Comparison of ENCODE assay signal across 8 cellular contexts in the genomic region with DNA sequence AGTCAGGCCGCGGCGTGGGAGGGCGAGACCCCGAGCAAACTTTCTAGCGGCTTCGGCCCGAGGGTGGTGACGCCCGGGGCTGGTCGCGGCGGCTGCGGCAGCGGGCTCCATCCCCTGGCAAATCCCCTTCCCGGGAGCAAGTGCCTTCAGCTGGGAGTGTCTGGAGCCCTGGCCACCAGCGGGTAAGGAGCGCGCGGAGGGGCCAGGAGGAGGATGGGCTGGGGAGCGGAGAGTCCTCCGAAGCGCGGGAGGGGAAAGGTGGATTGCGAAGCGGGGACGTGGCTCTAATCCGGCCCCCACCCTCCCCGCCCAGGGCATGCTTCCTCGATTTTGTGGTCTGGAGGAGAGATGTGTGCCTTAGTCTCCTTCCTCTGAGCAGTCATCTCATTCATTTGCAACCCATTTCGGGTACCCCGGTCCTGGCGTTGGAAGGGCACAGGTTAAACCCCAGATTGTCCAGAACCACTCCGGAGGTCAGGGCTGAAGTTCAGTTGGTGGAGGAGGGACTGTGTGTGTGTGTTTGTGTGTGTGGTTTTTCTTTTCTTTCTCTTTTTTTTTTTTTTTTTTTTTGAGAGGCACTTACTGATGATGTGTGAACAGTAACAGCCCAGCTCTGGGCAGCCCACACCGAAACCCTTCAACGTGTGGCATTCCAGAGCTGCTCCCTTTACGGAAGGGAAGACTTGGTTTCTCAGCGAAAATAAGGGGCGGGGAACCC. TPM values are rescaled to one million over a fixed set of nuclear protein-coding genes. Genes with fewer than 3 reads are reported as not detected.
DNase-seq lines count a peak whose midpoint lies in the region; ATAC-seq, FAIRE-seq and TF ChIP-seq lines count a peak whose summit lies in the region.

No MANE protein-coding gene starts in this region.

- H3K27me3 Mint-ChIP-seq in stimulated activated memory B cell treated with anti-CD40 and anti-IgM and Interleukin-4, amounts not matched to agents 10 μg/mL and 1 μg/mL and 100 μg/mL, for 72 hours = peaks cover 48% of the 10 kb centered on the region

- DNase-seq in AG08395 (ENCODE audit: low spot score) (peak; percentile 50), RCC 7860 (ENCODE audit: low spot score) (peak; percentile 37), choroid plexus epithelial cell (ENCODE audit: low read depth) (peak; percentile 66), left colon (peak; percentile 61 to 64), GM12891 (ENCODE audit: insufficient read length, low spot score) (no peak)

- no peaks in the 10 kb centered on the region for H3K9me3 Mint-ChIP-seq in stimulated activated memory B cell treated with anti-CD40 and anti-IgM and Interleukin-4, amounts not matched to agents 10 μg/mL and 1 μg/mL and 100 μg/mL, for 72 hours

- H3K4me3 ChIP-seq in choroid plexus epithelial cell (ENCODE audit: low read depth, low read length) = peak overlapping the region; percentile 78

- H3K4me3 Mint-ChIP-seq in stimulated activated memory B cell treated with anti-CD40 and anti-IgM and Interleukin-4, amounts not matched to agents 10 μg/mL and 1 μg/mL and 100 μg/mL, for 72 hours = peak overlapping the region; percentile 68

- no peaks in the 10 kb centered on the region for H3K36me3 Mint-ChIP-seq in stimulated activated memory B cell treated with anti-CD40 and anti-IgM and Interleukin-4, amounts not matched to agents 10 μg/mL and 1 μg/mL and 100 μg/mL, for 72 hours

- peaks cover 22% of the 10 kb centered on the region for H3K4me1 Mint-ChIP-seq in stimulated activated memory B cell treated with anti-CD40 and anti-IgM and Interleukin-4, amounts not matched to agents 10 μg/mL and 1 μg/mL and 100 μg/mL, for 72 hours

- peak; percentile 34 for ATAC-seq in GM18867 (IDR thresholded peaks at IDR 0.05; ENCODE audit: unreplicated experiment)
- ATAC-seq in HG03097 (IDR thresholded peaks at IDR 0.05; ENCODE audit: low FRiP score, unreplicated experiment) = peak; percentile 20
- ATAC-seq in left colon = peak; percentile 44
- peak; percentile 38 for ATAC-seq in stimulated activated memory B cell treated with anti-CD40 and anti-IgM and Interleukin-4, amounts not matched to agents 10 μg/mL and 1 μg/mL and 100 μg/mL, for 72 hours

- TF ChIP-seq POLR2A in GM12891 (IDR thresholded peaks at IDR 0.05; ENCODE audit: low read depth, low read length) = no peak

- H3K27ac Mint-ChIP-seq in stimulated activated memory B cell treated with anti-CD40 and anti-IgM and Interleukin-4, amounts not matched to agents 10 μg/mL and 1 μg/mL and 100 μg/mL, for 72 hours = peak overlapping the region; percentile 51

- FAIRE-seq in RCC 7860 (lab: Jason Lieb, UNC) (no peak), GM12891 (lab: Jason Lieb, UNC) (no peak)

- intact Hi-C loops in left colon (cut with DNase I, micrococcal nuclease) = no loop called here

- no peak for TF ChIP-seq CTCF in choroid plexus epithelial cell (conservative IDR thresholded peaks at IDR 0.05; ENCODE audit: low read depth, low read length)

TF ChIP-seq in GM12891, 5 proteins besides CTCF, POLR2A, EP300 and RAD21:
- TF ChIP-seq TAF1 (IDR thresholded peaks at IDR 0.05; ENCODE audit: low read depth, low read length) (no peak), PAX5 (IDR thresholded peaks at IDR 0.05; ENCODE audit: insufficient read depth, low read length, severe bottlenecking) (no peak), SPI1 (IDR thresholded peaks at IDR 0.05; ENCODE audit: low read depth, low read length) (no peak), POLR2AphosphoS5 (IDR thresholded peaks at IDR 0.05; ENCODE audit: low read depth, low read length) (no peak), POU2F2 (IDR thresholded peaks at IDR 0.05; ENCODE audit: low read depth, low read length) (no peak)

RNA-seq across cellular contexts. Expression of a gene that starts 0.5 kb away (rescaled TPM):
- 10 to 100 TPM; 50.3 to 55.9 TPM for total RNA-seq in left colon
- 0.13 TPM for polyA plus RNA-seq in GM12891 (2012; ENCODE audit: low read depth, missing spikeins)
